Comparison of ENCODE assay signal across 1 cellular context in the genomic region with DNA sequence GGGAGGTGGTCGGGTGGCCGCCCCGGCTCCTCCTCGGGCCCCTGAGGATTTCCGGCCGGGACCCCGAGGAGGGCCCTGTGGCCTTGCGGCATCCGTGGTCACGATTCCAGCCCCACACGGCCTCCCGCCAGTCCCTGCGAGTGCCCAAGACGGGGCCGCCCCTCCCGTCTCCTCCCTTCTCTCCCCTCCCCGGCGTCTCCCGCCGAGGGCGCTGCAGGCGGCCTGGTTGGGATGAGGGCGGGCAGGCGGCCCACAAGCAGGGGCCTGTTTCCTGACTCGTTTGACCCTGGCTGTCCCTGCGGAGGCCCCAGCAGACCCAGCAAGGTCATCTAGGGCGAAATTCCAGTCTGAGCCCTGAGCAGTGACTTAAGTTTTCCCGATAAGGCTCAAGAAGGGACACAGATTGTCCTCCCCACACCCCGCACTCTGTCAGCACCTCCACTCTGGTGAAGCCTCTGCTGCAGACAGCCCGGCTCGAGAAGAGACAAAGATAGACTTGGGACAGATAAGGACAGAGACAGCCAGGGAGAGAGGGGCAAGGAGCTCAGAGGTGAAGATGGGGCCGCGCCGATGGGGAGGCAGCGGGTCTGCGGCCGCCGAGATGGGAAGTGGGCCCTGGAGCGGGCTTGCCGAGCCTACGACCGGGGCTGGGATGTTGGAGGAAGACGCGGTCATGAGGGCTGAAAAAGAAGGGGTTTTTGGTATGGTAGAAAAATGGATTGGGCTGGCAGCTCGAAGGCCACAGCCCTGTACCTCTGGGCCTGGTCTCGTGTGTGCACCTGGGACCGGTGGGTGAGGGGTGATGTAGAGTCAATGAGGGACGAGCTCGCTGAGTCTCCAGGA.
TF ChIP-seq lines count a peak whose summit lies in the region.

No MANE protein-coding gene starts in this region.

TF ChIP-seq in HepG2, 621 proteins besides CTCF, POLR2A, EP300 and RAD21 (continued from another document and continues in another):
- TF ChIP-seq, protein P1, sequence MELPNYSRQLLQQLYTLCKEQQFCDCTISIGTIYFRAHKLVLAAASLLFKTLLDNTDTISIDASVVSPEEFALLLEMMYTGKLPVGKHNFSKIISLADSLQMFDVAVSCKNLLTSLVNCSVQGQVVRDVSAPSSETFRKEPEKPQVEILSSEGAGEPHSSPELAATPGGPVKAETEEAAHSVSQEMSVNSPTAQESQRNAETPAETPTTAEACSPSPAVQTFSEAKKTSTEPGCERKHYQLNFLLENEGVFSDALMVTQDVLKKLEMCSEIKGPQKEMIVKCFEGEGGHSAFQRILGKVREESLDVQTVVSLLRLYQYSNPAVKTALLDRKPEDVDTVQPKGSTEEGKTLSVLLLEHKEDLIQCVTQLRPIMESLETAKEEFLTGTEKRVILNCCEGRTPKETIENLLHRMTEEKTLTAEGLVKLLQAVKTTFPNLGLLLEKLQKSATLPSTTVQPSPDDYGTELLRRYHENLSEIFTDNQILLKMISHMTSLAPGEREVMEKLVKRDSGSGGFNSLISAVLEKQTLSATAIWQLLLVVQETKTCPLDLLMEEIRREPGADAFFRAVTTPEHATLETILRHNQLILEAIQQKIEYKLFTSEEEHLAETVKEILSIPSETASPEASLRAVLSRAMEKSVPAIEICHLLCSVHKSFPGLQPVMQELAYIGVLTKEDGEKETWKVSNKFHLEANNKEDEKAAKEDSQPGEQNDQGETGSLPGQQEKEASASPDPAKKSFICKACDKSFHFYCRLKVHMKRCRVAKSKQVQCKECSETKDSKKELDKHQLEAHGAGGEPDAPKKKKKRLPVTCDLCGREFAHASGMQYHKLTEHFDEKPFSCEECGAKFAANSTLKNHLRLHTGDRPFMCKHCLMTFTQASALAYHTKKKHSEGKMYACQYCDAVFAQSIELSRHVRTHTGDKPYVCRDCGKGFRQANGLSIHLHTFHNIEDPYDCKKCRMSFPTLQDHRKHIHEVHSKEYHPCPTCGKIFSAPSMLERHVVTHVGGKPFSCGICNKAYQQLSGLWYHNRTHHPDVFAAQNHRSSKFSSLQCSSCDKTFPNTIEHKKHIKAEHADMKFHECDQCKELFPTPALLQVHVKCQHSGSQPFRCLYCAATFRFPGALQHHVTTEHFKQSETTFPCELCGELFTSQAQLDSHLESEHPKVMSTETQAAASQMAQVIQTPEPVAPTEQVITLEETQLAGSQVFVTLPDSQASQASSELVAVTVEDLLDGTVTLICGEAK (IDR thresholded peaks at IDR 0.05): no peak
- TF ChIP-seq, protein P1 (CRISPR knock-in tag; IDR thresholded peaks at IDR 0.05): peak; percentile 21; the same call in 1 of the 2 replicates
- TF ChIP-seq SOX5 (CRISPR knock-in tag; IDR thresholded peaks at IDR 0.05; ENCODE audit: borderline replicate concordance): 0 out of 2 replicates have a peak, but pooled peaks have one; percentile 17
- TF ChIP-seq, protein P2, sequence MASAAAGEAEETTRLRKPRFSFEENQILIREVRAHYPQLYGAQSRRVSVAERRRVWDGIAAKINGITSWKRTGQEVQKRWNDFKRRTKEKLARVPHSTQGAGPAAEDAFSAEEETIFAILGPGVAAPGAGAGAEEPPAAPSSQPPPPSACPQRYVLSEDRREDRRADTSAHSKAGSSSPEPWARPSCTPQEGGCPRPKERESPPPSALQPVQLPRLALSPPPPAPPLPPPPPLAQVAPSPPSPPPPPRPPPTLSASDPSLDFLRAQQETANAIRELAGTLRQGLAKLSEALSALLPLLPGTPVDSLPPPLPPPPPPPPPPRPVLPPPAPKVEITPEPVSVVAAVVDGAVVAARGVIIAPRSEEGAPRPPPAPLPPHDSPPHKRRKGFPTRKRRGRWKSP (CRISPR knock-in tag; IDR thresholded peaks at IDR 0.05): 0 out of 2 replicates have a peak, but pooled peaks have one; percentile 69
- TF ChIP-seq KDM3A (CRISPR knock-in tag; IDR thresholded peaks at IDR 0.05; ENCODE audit: low read depth): peak; percentile 67; the same call in 1 of the 2 replicates
- TF ChIP-seq KLF9 (CRISPR knock-in tag; IDR thresholded peaks at IDR 0.05; ENCODE audit: low read depth): peak; percentile 74; the same call in 1 of the 2 replicates
- TF ChIP-seq ESRRA (CRISPR knock-in tag; IDR thresholded peaks at IDR 0.05; ENCODE audit: low read depth): peak; percentile 90
- no peak for TF ChIP-seq ZNF550 (CRISPR knock-in tag; IDR thresholded peaks at IDR 0.05; ENCODE audit: borderline replicate concordance)
- TF ChIP-seq, protein P3, sequence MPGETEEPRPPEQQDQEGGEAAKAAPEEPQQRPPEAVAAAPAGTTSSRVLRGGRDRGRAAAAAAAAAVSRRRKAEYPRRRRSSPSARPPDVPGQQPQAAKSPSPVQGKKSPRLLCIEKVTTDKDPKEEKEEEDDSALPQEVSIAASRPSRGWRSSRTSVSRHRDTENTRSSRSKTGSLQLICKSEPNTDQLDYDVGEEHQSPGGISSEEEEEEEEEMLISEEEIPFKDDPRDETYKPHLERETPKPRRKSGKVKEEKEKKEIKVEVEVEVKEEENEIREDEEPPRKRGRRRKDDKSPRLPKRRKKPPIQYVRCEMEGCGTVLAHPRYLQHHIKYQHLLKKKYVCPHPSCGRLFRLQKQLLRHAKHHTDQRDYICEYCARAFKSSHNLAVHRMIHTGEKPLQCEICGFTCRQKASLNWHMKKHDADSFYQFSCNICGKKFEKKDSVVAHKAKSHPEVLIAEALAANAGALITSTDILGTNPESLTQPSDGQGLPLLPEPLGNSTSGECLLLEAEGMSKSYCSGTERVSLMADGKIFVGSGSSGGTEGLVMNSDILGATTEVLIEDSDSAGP (CRISPR knock-in tag; IDR thresholded peaks at IDR 0.05; ENCODE audit: borderline replicate concordance): peak; percentile 27; the same call in 1 of the 2 replicates
- TF ChIP-seq ERF (CRISPR knock-in tag; IDR thresholded peaks at IDR 0.05): 0 out of 2 replicates have a peak, but pooled peaks have one; percentile 36
- TF ChIP-seq MLLT10 (CRISPR knock-in tag; IDR thresholded peaks at IDR 0.05): no peak
- 0 out of 2 replicates have a peak, but pooled peaks have one; percentile 3 for TF ChIP-seq RBAK (CRISPR knock-in tag; IDR thresholded peaks at IDR 0.05)
- TF ChIP-seq AKAP8 (CRISPR knock-in tag; IDR thresholded peaks at IDR 0.05): 0 out of 2 replicates have a peak, but pooled peaks have one; percentile 25
- TF ChIP-seq SOX6 (IDR thresholded peaks at IDR 0.05): no peak
- peak; percentile 38; the same call in 1 of the 2 replicates for TF ChIP-seq SOX6 (CRISPR knock-in tag; IDR thresholded peaks at IDR 0.05)
- TF ChIP-seq, protein P4, sequence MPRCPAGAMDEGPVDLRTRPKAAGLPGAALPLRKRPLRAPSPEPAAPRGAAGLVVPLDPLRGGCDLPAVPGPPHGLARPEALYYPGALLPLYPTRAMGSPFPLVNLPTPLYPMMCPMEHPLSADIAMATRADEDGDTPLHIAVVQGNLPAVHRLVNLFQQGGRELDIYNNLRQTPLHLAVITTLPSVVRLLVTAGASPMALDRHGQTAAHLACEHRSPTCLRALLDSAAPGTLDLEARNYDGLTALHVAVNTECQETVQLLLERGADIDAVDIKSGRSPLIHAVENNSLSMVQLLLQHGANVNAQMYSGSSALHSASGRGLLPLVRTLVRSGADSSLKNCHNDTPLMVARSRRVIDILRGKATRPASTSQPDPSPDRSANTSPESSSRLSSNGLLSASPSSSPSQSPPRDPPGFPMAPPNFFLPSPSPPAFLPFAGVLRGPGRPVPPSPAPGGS (CRISPR knock-in tag; IDR thresholded peaks at IDR 0.05): 0 out of 2 replicates have a peak, but pooled peaks have one; percentile 42
- TF ChIP-seq ZNF350 (CRISPR knock-in tag; IDR thresholded peaks at IDR 0.05; ENCODE audit: borderline replicate concordance, low read depth): peak; percentile 47; the same call in 1 of the 2 replicates
- no peak for TF ChIP-seq SRSF1 (optimal IDR thresholded peaks at IDR 0.05; ENCODE audit: low read depth, low read length)
- TF ChIP-seq CAMTA2 (CRISPR knock-in tag; IDR thresholded peaks at IDR 0.05; ENCODE audit: borderline replicate concordance): 0 out of 2 replicates have a peak, but pooled peaks have one; percentile 33
- TF ChIP-seq TCF12 (IDR thresholded peaks at IDR 0.05): no peak
- peak; percentile 53; the same call in 1 of the 2 replicates for TF ChIP-seq TCF12 (CRISPR knock-in tag; IDR thresholded peaks at IDR 0.05)
- TF ChIP-seq, protein P5, sequence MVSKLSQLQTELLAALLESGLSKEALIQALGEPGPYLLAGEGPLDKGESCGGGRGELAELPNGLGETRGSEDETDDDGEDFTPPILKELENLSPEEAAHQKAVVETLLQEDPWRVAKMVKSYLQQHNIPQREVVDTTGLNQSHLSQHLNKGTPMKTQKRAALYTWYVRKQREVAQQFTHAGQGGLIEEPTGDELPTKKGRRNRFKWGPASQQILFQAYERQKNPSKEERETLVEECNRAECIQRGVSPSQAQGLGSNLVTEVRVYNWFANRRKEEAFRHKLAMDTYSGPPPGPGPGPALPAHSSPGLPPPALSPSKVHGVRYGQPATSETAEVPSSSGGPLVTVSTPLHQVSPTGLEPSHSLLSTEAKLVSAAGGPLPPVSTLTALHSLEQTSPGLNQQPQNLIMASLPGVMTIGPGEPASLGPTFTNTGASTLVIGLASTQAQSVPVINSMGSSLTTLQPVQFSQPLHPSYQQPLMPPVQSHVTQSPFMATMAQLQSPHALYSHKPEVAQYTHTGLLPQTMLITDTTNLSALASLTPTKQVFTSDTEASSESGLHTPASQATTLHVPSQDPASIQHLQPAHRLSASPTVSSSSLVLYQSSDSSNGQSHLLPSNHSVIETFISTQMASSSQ (IDR thresholded peaks at IDR 0.05; ENCODE audit: low read depth): no peak
- TF ChIP-seq, protein P5 (CRISPR knock-in tag; IDR thresholded peaks at IDR 0.05; ENCODE audit: borderline replicate concordance): peak; percentile 36; the same call in 1 of the 2 replicates
- peak; percentile 75; the same call in 1 of the 2 replicates for TF ChIP-seq ZNF556 (CRISPR knock-in tag; IDR thresholded peaks at IDR 0.05; ENCODE audit: borderline replicate concordance)
- TF ChIP-seq ZNF567 (CRISPR knock-in tag; IDR thresholded peaks at IDR 0.05; ENCODE audit: borderline replicate concordance): 0 out of 2 replicates have a peak, but pooled peaks have one; percentile 20
- 0 out of 2 replicates have a peak, but pooled peaks have one; percentile 29 for TF ChIP-seq FOSL2 (CRISPR knock-in tag; IDR thresholded peaks at IDR 0.05)
- TF ChIP-seq SNAPC2 (CRISPR knock-in tag; IDR thresholded peaks at IDR 0.05): peak; percentile 90
- TF ChIP-seq ZNF850 (CRISPR knock-in tag; conservative IDR thresholded peaks at IDR 0.05): no peak
- no peak for TF ChIP-seq RCOR2 (CRISPR knock-in tag; IDR thresholded peaks at IDR 0.05)
- no peak for TF ChIP-seq ZNF780A (CRISPR knock-in tag; IDR thresholded peaks at IDR 0.05)
- peak; percentile 73 for TF ChIP-seq GFI1 (CRISPR knock-in tag; IDR thresholded peaks at IDR 0.05; ENCODE audit: borderline replicate concordance)
- TF ChIP-seq, protein P6, sequence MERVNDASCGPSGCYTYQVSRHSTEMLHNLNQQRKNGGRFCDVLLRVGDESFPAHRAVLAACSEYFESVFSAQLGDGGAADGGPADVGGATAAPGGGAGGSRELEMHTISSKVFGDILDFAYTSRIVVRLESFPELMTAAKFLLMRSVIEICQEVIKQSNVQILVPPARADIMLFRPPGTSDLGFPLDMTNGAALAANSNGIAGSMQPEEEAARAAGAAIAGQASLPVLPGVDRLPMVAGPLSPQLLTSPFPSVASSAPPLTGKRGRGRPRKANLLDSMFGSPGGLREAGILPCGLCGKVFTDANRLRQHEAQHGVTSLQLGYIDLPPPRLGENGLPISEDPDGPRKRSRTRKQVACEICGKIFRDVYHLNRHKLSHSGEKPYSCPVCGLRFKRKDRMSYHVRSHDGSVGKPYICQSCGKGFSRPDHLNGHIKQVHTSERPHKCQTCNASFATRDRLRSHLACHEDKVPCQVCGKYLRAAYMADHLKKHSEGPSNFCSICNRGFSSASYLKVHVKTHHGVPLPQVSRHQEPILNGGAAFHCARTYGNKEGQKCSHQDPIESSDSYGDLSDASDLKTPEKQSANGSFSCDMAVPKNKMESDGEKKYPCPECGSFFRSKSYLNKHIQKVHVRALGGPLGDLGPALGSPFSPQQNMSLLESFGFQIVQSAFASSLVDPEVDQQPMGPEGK (CRISPR knock-in tag; IDR thresholded peaks at IDR 0.05): peak; percentile 83
- TF ChIP-seq BRCA1 (CRISPR knock-in tag; IDR thresholded peaks at IDR 0.05): no peak
- peak; percentile 37; the same call in 1 of the 2 replicates for TF ChIP-seq NR2F2 (IDR thresholded peaks at IDR 0.05; ENCODE audit: borderline replicate concordance, low read depth)
- peak; percentile 54 for TF ChIP-seq HNRNPLL (IDR thresholded peaks at IDR 0.05; ENCODE audit: low read depth, low read length, poor library complexity, severe bottlenecking)
